ENCODE assay signal across 17 cellular contexts in the genomic region with DNA sequence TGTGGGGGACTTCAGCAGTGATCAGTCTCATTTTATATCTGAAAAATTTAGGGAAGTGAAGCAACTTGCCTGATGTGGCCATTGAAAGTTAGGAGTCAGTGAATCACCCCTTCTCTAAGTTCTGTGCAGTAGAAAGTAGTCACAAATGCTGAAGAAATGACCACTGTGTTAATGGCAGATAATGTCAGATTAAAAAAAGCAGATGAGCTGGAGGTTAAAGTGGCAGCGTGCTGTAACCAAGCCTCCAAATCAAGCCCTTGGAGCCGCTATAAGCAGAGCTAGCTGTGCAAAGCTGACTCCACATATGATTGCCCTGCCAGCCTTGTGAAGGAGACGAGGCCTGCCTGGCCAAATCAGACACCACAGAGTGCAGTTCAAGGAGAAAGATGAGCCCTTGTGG. TPM values are rescaled to one million over a fixed set of nuclear protein-coding genes. Genes with fewer than 3 reads are reported as not detected.
A peak's percentile ranks its signal among the peaks of the same experiment; 100 is the strongest.
DNase-seq lines count a peak whose midpoint lies in the region; ATAC-seq and TF ChIP-seq lines count a peak whose summit lies in the region.
"Had no signal": no experiment of that assay in that cellular context is flagged by ENCODE, and none has a peak within 500 bp of the region (broad histone marks: within the 10 kb centered on the region; RNA-seq: fewer than 3 reads in every experiment).

No MANE protein-coding gene starts in this region.

- no peak overlapping the region for H2AK5ac ChIP-seq in mesendoderm (ENCODE audit: low read length)

- H3K27me3 ChIP-seq in GM23338 (ENCODE audit: insufficient read depth) (no peaks in the 10 kb centered on the region), Karpas-422 (ENCODE audit: low read length) (no peaks in the 10 kb centered on the region), mesendoderm (ENCODE audit: insufficient read depth, low read length, poor library complexity) (no peaks in the 10 kb centered on the region)

- H3K4me1 Mint-ChIP-seq in GM23338 (peaks cover 23% of the 10 kb centered on the region; the same call in 2 of the 3 replicates), immature natural killer cell (no peaks in the 10 kb centered on the region)

- H3K23ac ChIP-seq in mesendoderm (ENCODE audit: low read length): peak overlapping the region; percentile 68

- in situ Hi-C loops in SK-MEL-5 (cut with HindIII; ENCODE audit: low pct_unique_long_range_greater_than_20kb, low sequenced_read_pairs): no loop called here

- no peaks in the 10 kb centered on the region for H3K27me3 Mint-ChIP-seq in GM23338 (ENCODE audit: insufficient read depth, low read depth, poor library complexity)
- peaks cover 0 to 8% (median 1%) of the 10 kb centered on the region in 3 donors for H3K27me3 Mint-ChIP-seq in immature natural killer cell (ENCODE audit: low read depth in 3 of 3)

- H3K4ac ChIP-seq in mesendoderm (ENCODE audit: low read depth, low read length): no peak overlapping the region

- H3K27ac ChIP-seq in GM23338 (ENCODE audit: low read depth): no peak overlapping the region
- no peak overlapping the region for H3K27ac ChIP-seq in Karpas-422 (ENCODE audit: low read length)
- no peak overlapping the region for H3K27ac ChIP-seq in mesendoderm (ENCODE audit: low read depth, low read length)
- H3K27ac ChIP-seq: KMS-11, SK-N-MC had no signal

- H2BK15ac ChIP-seq in mesendoderm (replicated peaks; ENCODE audit: low read depth): no peak overlapping the region

- H3K79me1 ChIP-seq in mesendoderm (ENCODE audit: low read length): no peaks in the 10 kb centered on the region

- H4K8ac ChIP-seq in mesendoderm (ENCODE audit: low read depth, low read length): no peak overlapping the region

- H2BK120ac ChIP-seq in mesendoderm (ENCODE audit: low read depth, low read length): no peak overlapping the region

- H4K20me1 ChIP-seq in GM23338 (replicated peaks; ENCODE audit: insufficient read depth): no peaks in the 10 kb centered on the region
- no peaks in the 10 kb centered on the region for H4K20me1 ChIP-seq in Karpas-422 (ENCODE audit: insufficient read depth, low read depth, low read length)

- H3K27ac Mint-ChIP-seq in GM23338 (no peak overlapping the region), immature natural killer cell (no peak overlapping the region)
- H3K27ac Mint-ChIP-seq: T-helper 1 cell treated with Interleukin-12 subunit alpha and Interleukin-12 subunit beta and Interleukin-4 antibody, amounts not matched to agents 30 μg/mL and 1 μg/mL, for 36 hours had no signal

- H3K9me3 Mint-ChIP-seq in GM23338: no peaks in the 10 kb centered on the region
- no peaks in the 10 kb centered on the region for H3K9me3 Mint-ChIP-seq in immature natural killer cell
- H3K9me3 Mint-ChIP-seq: T-helper 1 cell treated with Interleukin-12 subunit alpha and Interleukin-12 subunit beta and Interleukin-4 antibody, amounts not matched to agents 30 μg/mL and 1 μg/mL, for 36 hours had no signal

- H3K4me3 Mint-ChIP-seq in GM23338 (no peak overlapping the region), immature natural killer cell (no peak overlapping the region)
- H3K4me3 Mint-ChIP-seq: T-helper 1 cell treated with Interleukin-12 subunit alpha and Interleukin-12 subunit beta and Interleukin-4 antibody, amounts not matched to agents 30 μg/mL and 1 μg/mL, for 36 hours had no signal

- WGBS in mesendoderm (ENCODE audit: extremely low coverage, insufficient coverage, low lambda C conversion rate): no CpG with 5 or more reads among the region's 3 CpGs

- no peaks in the 10 kb centered on the region for H3K9me2 ChIP-seq in GM23338 (ENCODE audit: insufficient read depth)
- no peaks in the 10 kb centered on the region for H3K9me2 ChIP-seq in Karpas-422 (replicated peaks; ENCODE audit: insufficient read depth, low read length)

- H2AFZ ChIP-seq in GM23338: peak overlapping the region; percentile 80
- H2AFZ ChIP-seq in Karpas-422 (ENCODE audit: low read length): no peak overlapping the region

- ATAC-seq in GM23338: peak; percentile 45; the same call in 2 of the 3 replicates

- peak; percentile 4 for DNase-seq in GM23338 (ENCODE audit: low spot score)
- peak; percentile 37 for DNase-seq in Karpas-422
- DNase-seq in SK-MEL-5 (ENCODE audit: low read depth, low spot score): peak; percentile 28
- no peak for DNase-seq in mesendoderm
- no peak for DNase-seq in stimulated activated CD4-positive, alpha-beta T cell treated with anti-CD3 and anti-CD28 coated beads, Interleukin-2, amount 100 ng/mL, for 48 hours
- no peak for DNase-seq in SKM-1 treated with dmso at 0.1 percent for 144 hours (lab: John Stamatoyannopoulos, UW; ENCODE audit: unreplicated experiment)
- DNase-seq in immature natural killer cell: no peak
- DNase-seq: MM.1S, NCI-H1417 treated with DMSO at 0.1 percent for 48 hours, NCI-H2081 treated with DMSO at 0.1 percent for 48 hours, NCI-H345, NCI-H748 treated with DMSO at 0.1 percent for 48 hours, RPMI8226 had no signal

- no peak overlapping the region for H2BK5ac ChIP-seq in mesendoderm (ENCODE audit: low read length)

- TF ChIP-seq CTCF in GM23338 (conservative IDR thresholded peaks at IDR 0.05; ENCODE audit: low read depth in 2 of 2): no peak

- no peaks in the 10 kb centered on the region for H3K36me3 ChIP-seq in GM23338 (ENCODE audit: insufficient read depth)
- H3K36me3 ChIP-seq in Karpas-422 (ENCODE audit: insufficient read depth, low read length): no peaks in the 10 kb centered on the region
- no peaks in the 10 kb centered on the region for H3K36me3 ChIP-seq in mesendoderm (ENCODE audit: control insufficient read depth, insufficient read depth, low read length)
- H3K36me3 ChIP-seq: HAP-1 had no signal

- H3K4me3 ChIP-seq in GM23338 (no peak overlapping the region), Karpas-422 (ENCODE audit: low read length) (no peak overlapping the region), mesendoderm (ENCODE audit: low read length) (no peak overlapping the region)
- H3K4me3 ChIP-seq: HAP-1, SK-N-MC had no signal

- no peak overlapping the region for H4K5ac ChIP-seq in mesendoderm (ENCODE audit: low read length)

- H3K9ac ChIP-seq in Karpas-422 (ENCODE audit: low read length): no peak overlapping the region
- H3K9ac ChIP-seq in mesendoderm (ENCODE audit: low read length): no peak overlapping the region
- H3K9ac ChIP-seq: KMS-11 had no signal

- H3F3A ChIP-seq in GM23338 (replicated peaks; ENCODE audit: low read depth): no peaks in the 10 kb centered on the region

- peaks cover 18% of the 10 kb centered on the region for H3K4me1 ChIP-seq in GM23338 (ENCODE audit: insufficient read depth)
- peaks cover 6% of the 10 kb centered on the region for H3K4me1 ChIP-seq in Karpas-422 (ENCODE audit: low read length)
- H3K4me1 ChIP-seq in mesendoderm (ENCODE audit: control insufficient read depth, low read depth, low read length): no peaks in the 10 kb centered on the region

- no peak overlapping the region for H3K4me2 ChIP-seq in GM23338
- no peak overlapping the region for H3K4me2 ChIP-seq in Karpas-422 (ENCODE audit: low read depth, low read length, poor library complexity, severe bottlenecking)
- H3K4me2 ChIP-seq in mesendoderm (ENCODE audit: low read length): no peak overlapping the region
- H3K4me2 ChIP-seq: KMS-11 had no signal

- H3K36me3 Mint-ChIP-seq in GM23338 (ENCODE audit: low read depth) (no peaks in the 10 kb centered on the region), immature natural killer cell (no peaks in the 10 kb centered on the region)

- no peak overlapping the region for H3K56ac ChIP-seq in mesendoderm (ENCODE audit: low read length)

- H3K18ac ChIP-seq in mesendoderm (ENCODE audit: low read length): no peak overlapping the region

- no peaks in the 10 kb centered on the region for H3K9me3 ChIP-seq in Karpas-422 (ENCODE audit: low read length)
- H3K9me3 ChIP-seq: HAP-1 had no signal

- H3K79me2 ChIP-seq in GM23338 (replicated peaks; ENCODE audit: insufficient read depth) (no peaks in the 10 kb centered on the region), Karpas-422 (ENCODE audit: low read length) (no peaks in the 10 kb centered on the region), mesendoderm (ENCODE audit: control insufficient read depth, insufficient read depth, low read length) (no peaks in the 10 kb centered on the region)

TF ChIP-seq in GM23338, 12 proteins besides CTCF, POLR2A, EP300 and RAD21:
- TF ChIP-seq ZNF114 (CRISPR knock-in tag; IDR thresholded peaks at IDR 0.05) (no peak), NANOG (IDR thresholded peaks at IDR 0.05; ENCODE audit: borderline replicate concordance) (no peak), EZH2phosphoT487 (IDR thresholded peaks at IDR 0.05; ENCODE audit: unreplicated experiment) (no peak), JUNB (IDR thresholded peaks at IDR 0.05; ENCODE audit: unreplicated experiment) (no peak), EZH2 (IDR thresholded peaks at IDR 0.05; ENCODE audit: low read depth, unreplicated experiment) (no peak)

RNA-seq across cellular contexts. Expression of gene PDE5A, which starts 39.2 kb away (rescaled TPM):
- 20.2 and 22.6 TPM in 2 replicates for total RNA-seq in GM23338 (2014; rRNA removed; shearing (Covaris generic))
- polyA plus RNA-seq in GM23338 (2016; fragmentation: Nextera tagmentation; extraction: Ambion mirVana) (12.1 and 15.0 TPM in 2 replicates), immature natural killer cell (1 to 10 TPM; 1.1 to 2.2 (median 1.3) TPM)
- total RNA-seq in Karpas-422 (2014; rRNA removed; shearing (Covaris generic); ENCODE audit: low replicate concordance): 0.07 and 0.30 TPM in 2 replicates
- total RNA-seq in SK-MEL-5 (2014; rRNA removed; shearing (Covaris generic)): 7.9 and 8.2 TPM in 2 replicates
- 2.1 and 3.1 TPM in 2 replicates for polyA plus RNA-seq in SK-MEL-5 (2015; cell fraction: cytosol; rRNA removed)
- 4.6 and 10.0 TPM in 2 replicates for polyA plus RNA-seq in SK-MEL-5 (2015; cell fraction: nucleus; rRNA removed)
- polyA plus RNA-seq in mesendoderm (2013, experiment 1 of 2): 10.5 TPM
- polyA plus RNA-seq in mesendoderm (2013, experiment 2 of 2): 9.2 TPM

Comparison
In these comparisons a context has a peak if more than half of its experiments do, and no peak if none do; other contexts are left out.
1. DNase-seq: peak in GM23338 (single experiment), Karpas-422 (single experiment) and SK-MEL-5 (single experiment); none in mesendoderm (single experiment), stimulated activated CD4-positive, alpha-beta T cell treated with anti-CD3 and anti-CD28 coated beads, Interleukin-2, amount 100 ng/mL, for 48 hours (0 of 2), SKM-1 treated with dmso at 0.1 percent for 144 hours (single experiment) and immature natural killer cell (0 of 3).